Comparison of ENCODE assay signal across 21 cellular contexts in genomic region chr19:10011974-10012373, GRCh38. TPM values are rescaled to one million over a fixed set of nuclear protein-coding genes. Genes with fewer than 3 reads are reported as not detected.
"Had no signal": no experiment of that assay in that cellular context is flagged by ENCODE, and none has a peak within 500 bp of the region (broad histone marks: within the 10 kb centered on the region; RNA-seq: fewer than 3 reads in every experiment).

No MANE protein-coding gene starts in this region.

- H3K36me3 ChIP-seq: esophagus squamous epithelium, sigmoid colon, stomach had no signal

- H3K4me3 ChIP-seq: dorsolateral prefrontal cortex, esophagus squamous epithelium, mucosa of descending colon, sigmoid colon, stomach had no signal

- DNase-seq: cortex of kidney; dorsolateral prefrontal cortex; effector CD8-positive, alpha-beta T cell; esophagus squamous epithelium; foreskin fibroblast; kidney; left cardiac atrium; mucosa of descending colon; naive thymus-derived CD8-positive, alpha-beta T cell; sigmoid colon; small intestine; stimulated activated CD4-positive, alpha-beta T cell treated with anti-CD3 and anti-CD28 coated beads, Interleukin-12 subunit alpha, Interleukin-12 subunit beta, amount 100 ng/mL, for 4 hours; stimulated activated naive CD4-positive, alpha-beta T cell; stomach; trophoblast cell had no signal

- H3K9me3 ChIP-seq: esophagus squamous epithelium, mucosa of descending colon, sigmoid colon, stomach had no signal

- H3K27ac ChIP-seq: dorsolateral prefrontal cortex, stomach had no signal

RNA-seq across cellular contexts. Expression of gene RDH8, which starts 1.3 kb away (rescaled TPM):
- total RNA-seq: chondrocyte; dorsolateral prefrontal cortex; esophagus squamous epithelium; kidney; left cardiac atrium; liver; mucosa of descending colon; naive thymus-derived CD8-positive, alpha-beta T cell; osteocyte; pulmonary artery endothelial cell; sigmoid colon; stomach; urinary bladder had no signal
- polyA plus RNA-seq: liver; naive thymus-derived CD8-positive, alpha-beta T cell; neural cell; sigmoid colon; small intestine; stomach; urinary bladder had no signal

RNA-seq across cellular contexts. Expression of gene COL5A3, which starts 1.7 kb away (rescaled TPM):
- total RNA-seq: naive thymus-derived CD8-positive, alpha-beta T cell; pulmonary artery endothelial cell had no signal
- polyA plus RNA-seq: naive thymus-derived CD8-positive, alpha-beta T cell had no signal
